In genomic region chr16:89375021-89375420, GRCh38 we compare ENCODE assay signal across 12 cellular contexts.
DNase-seq lines count a peak whose midpoint lies in the region; ATAC-seq and TF ChIP-seq lines count a peak whose summit lies in the region.
"Had no signal": no experiment of that assay in that cellular context is flagged by ENCODE, and none has a peak within 500 bp of the region (broad histone marks: within the 10 kb centered on the region; RNA-seq: fewer than 3 reads in every experiment).

No MANE protein-coding gene starts in this region.

- DNase-seq in G401 (ENCODE audit: low spot score): peak; percentile 66
- DNase-seq in HEK293T (ENCODE audit: extremely low spot score): peak; percentile 45
- DNase-seq in RPMI7951 (ENCODE audit: low read depth): peak; percentile 66
- no peak for DNase-seq in nephron progenitor cell
- DNase-seq in islet precursor cell: no peak
- DNase-seq: activated CD8-positive, alpha-beta memory T cell treated with anti-CD3 and anti-CD28 coated beads, Interleukin-2, amount 10 ng/mL, durations not matched to agents 7 days and 5 days; Kasumi-1; SIG-M5 had no signal

- H3K4me3 Mint-ChIP-seq in nephron progenitor cell: no peak overlapping the region
- H3K4me3 Mint-ChIP-seq: activated CD8-positive, alpha-beta memory T cell treated with anti-CD3 and anti-CD28 coated beads, Interleukin-2, amount 10 ng/mL, durations not matched to agents 7 days and 5 days; neural crest cell had no signal

- no peaks in the 10 kb centered on the region for H3K27me3 Mint-ChIP-seq in nephron progenitor cell (ENCODE audit: low read depth, poor library complexity)
- H3K27me3 Mint-ChIP-seq: activated CD8-positive, alpha-beta memory T cell treated with anti-CD3 and anti-CD28 coated beads, Interleukin-2, amount 10 ng/mL, durations not matched to agents 7 days and 5 days had no signal

- H3K36me3 Mint-ChIP-seq in nephron progenitor cell (ENCODE audit: low read depth): peaks cover 22% of the 10 kb centered on the region

- peaks cover 20% of the 10 kb centered on the region for H3K9me3 Mint-ChIP-seq in nephron progenitor cell

- peaks cover 90% of the 10 kb centered on the region for H3K4me1 Mint-ChIP-seq in nephron progenitor cell

- in situ Hi-C loops in G401 (cut with HindIII; ENCODE audit: low sequenced_read_pairs): no loop called here

- no peak for ATAC-seq in GM21515 (IDR thresholded peaks at IDR 0.05; ENCODE audit: unreplicated experiment)
- no peak for ATAC-seq in GM18502 (IDR thresholded peaks at IDR 0.05; ENCODE audit: poor library complexity, unreplicated experiment)
- ATAC-seq in HG03039 (IDR thresholded peaks at IDR 0.05; ENCODE audit: unreplicated experiment): no peak
- ATAC-seq: activated CD8-positive, alpha-beta memory T cell treated with anti-CD3 and anti-CD28 coated beads, Interleukin-2, amount 10 ng/mL, durations not matched to agents 7 days and 5 days had no signal

- POLR2A ChIA-PET in HEK293T (lab: Yijun Ruan, JAX): interaction anchor here (0.6 to 1.2 kb wide), 2 partner anchors 8 to 114 kb away, joined by 3 to 5 read pairs; no protein-coding TSS in a partner anchor

- CTCF ChIA-PET in HEK293T (lab: Yijun Ruan, JAX): interaction anchor here (1.1 to 1.5 kb wide), 2 partner anchors 8 to 10 kb away, joined by 3 to 6 read pairs; no protein-coding TSS in a partner anchor

- no peak for TF ChIP-seq CTCF in nephron progenitor cell (IDR thresholded peaks at IDR 0.05)

- peak overlapping the region; percentile 63 for H3K27ac Mint-ChIP-seq in nephron progenitor cell
- H3K27ac Mint-ChIP-seq: activated CD8-positive, alpha-beta memory T cell treated with anti-CD3 and anti-CD28 coated beads, Interleukin-2, amount 10 ng/mL, durations not matched to agents 7 days and 5 days had no signal

TF ChIP-seq in HEK293T, 16 proteins besides CTCF, POLR2A, EP300 and RAD21:
- TF ChIP-seq L3MBTL2 (conservative IDR thresholded peaks at IDR 0.05) (no peak), ZNF384 (IDR thresholded peaks at IDR 0.05) (no peak), SUZ12 (IDR thresholded peaks at IDR 0.05) (no peak), FOXM1 (IDR thresholded peaks at IDR 0.05; ENCODE audit: borderline replicate concordance) (no peak), ELF4 (IDR thresholded peaks at IDR 0.05) (no peak), FOXA1 (IDR thresholded peaks at IDR 0.05) (no peak), ARNT (IDR thresholded peaks at IDR 0.05) (no peak), HDGF (IDR thresholded peaks at IDR 0.05; ENCODE audit: borderline replicate concordance) (no peak), NFRKB (IDR thresholded peaks at IDR 0.05) (no peak), FOXK2 (IDR thresholded peaks at IDR 0.05) (no peak), TARDBP (IDR thresholded peaks at IDR 0.05) (no peak), LEF1 (IDR thresholded peaks at IDR 0.05; ENCODE audit: borderline replicate concordance) (no peak), BHLHE40 (IDR thresholded peaks at IDR 0.05; ENCODE audit: borderline replicate concordance) (no peak), PKNOX1 (IDR thresholded peaks at IDR 0.05) (no peak), SP1 (IDR thresholded peaks at IDR 0.05) (no peak), CTBP1 (IDR thresholded peaks at IDR 0.05; ENCODE audit: borderline replicate concordance) (no peak)
TF ChIP-seq in HEK293T: peak in this region for 0.

Comparison
In these comparisons a context has a peak if more than half of its experiments do, and no peak if none do; other contexts are left out.
1. DNase-seq: peak in G401 (single experiment), HEK293T (single experiment) and RPMI7951 (single experiment); none in nephron progenitor cell (single experiment) and islet precursor cell (single experiment).